ENCODE assay signal across 18 cellular contexts in genomic region chr21:39344848-39345247, GRCh38. TPM values are rescaled to one million over a fixed set of nuclear protein-coding genes. Genes with fewer than 3 reads are reported as not detected.
A peak's percentile ranks its signal among the peaks of the same experiment; 100 is the strongest.
DNase-seq lines count a peak whose midpoint lies in the region; ATAC-seq and TF ChIP-seq lines count a peak whose summit lies in the region.
"Had no signal": no experiment of that assay in that cellular context is flagged by ENCODE, and none has a peak within 500 bp of the region (broad histone marks: within the 10 kb centered on the region; RNA-seq: fewer than 3 reads in every experiment).

No MANE protein-coding gene starts in this region.

- peaks cover 81% of the 10 kb centered on the region for H3K36me3 ChIP-seq in OCI-LY7 (ENCODE audit: insufficient read depth, low read length)

- H3K27me3 Mint-ChIP-seq in activated T-cell treated with anti-CD3 and anti-CD28 coated beads, Interleukin-2, amount 50 U/mL, for 72 hours (ENCODE audit: low read depth): no peaks in the 10 kb centered on the region
- H3K27me3 Mint-ChIP-seq in endothelial cell (ENCODE audit: unreplicated experiment): peaks cover 10% of the 10 kb centered on the region

- H3K4me3 Mint-ChIP-seq in activated T-cell treated with anti-CD3 and anti-CD28 coated beads, Interleukin-2, amount 50 U/mL, for 72 hours: peak overlapping the region in 1 of 2 donors; percentile 80
- peak overlapping the region; percentile 53 for H3K4me3 Mint-ChIP-seq in endothelial cell (ENCODE audit: unreplicated experiment)
- no peak overlapping the region for H3K4me3 Mint-ChIP-seq in stimulated activated effector memory CD8-positive, alpha-beta T cell treated with anti-CD3 and anti-CD28 coated beads, Interleukin-12 subunit alpha, Interleukin-12 subunit beta, amount 100 ng/mL, for 72 hours
- H3K4me3 Mint-ChIP-seq: T-helper 1 cell treated with Interleukin-12 subunit alpha and Interleukin-12 subunit beta and Interleukin-4 antibody, amounts not matched to agents 30 μg/mL and 1 μg/mL, for 36 hours had no signal

- H3K36me3 Mint-ChIP-seq in activated T-cell treated with anti-CD3 and anti-CD28 coated beads, Interleukin-2, amount 50 U/mL, for 72 hours (ENCODE audit: insufficient read depth in 2 of 2): peaks cover 19 to 37% of the 10 kb centered on the region in 2 donors
- H3K36me3 Mint-ChIP-seq in endothelial cell (ENCODE audit: low read depth, unreplicated experiment): peaks cover 41% of the 10 kb centered on the region
- peaks cover 84% of the 10 kb centered on the region for H3K36me3 Mint-ChIP-seq in stimulated activated effector memory CD8-positive, alpha-beta T cell treated with anti-CD3 and anti-CD28 coated beads, Interleukin-12 subunit alpha, Interleukin-12 subunit beta, amount 100 ng/mL, for 72 hours

- no peak for DNase-seq in activated T-cell treated with anti-CD3 and anti-CD28 coated beads, Interleukin-2, amount 50 U/mL, for 72 hours
- no peak for DNase-seq in activated T-cell treated with anti-CD3 and anti-CD28 coated beads, Interleukin-2, amount 50 U/mL, for 48 hours
- no peak for DNase-seq in OCI-LY7 (ENCODE audit: low spot score)
- DNase-seq in endothelial cell (ENCODE audit: low spot score): no peak
- DNase-seq in stimulated activated effector memory CD8-positive, alpha-beta T cell treated with anti-CD3 and anti-CD28 coated beads, Interleukin-12 subunit alpha, Interleukin-12 subunit beta, amount 100 ng/mL, for 72 hours (ENCODE audit: low spot score in 2 of 2): no peak
- DNase-seq in stimulated activated CD4-positive, alpha-beta T cell treated with anti-CD3 and anti-CD28 coated beads, Interleukin-4, amount 100 ng/mL, for 4 hours: no peak
- no peak for DNase-seq in stimulated activated CD4-positive, alpha-beta T cell treated with anti-CD3 and anti-CD28 coated beads, Interleukin-12 subunit alpha, Interleukin-12 subunit beta, amount 100 ng/mL, for 4 hours
- no peak for DNase-seq in hepatic stellate cell (ENCODE audit: low spot score)
- DNase-seq: ACHN; activated CD4-positive, CD25-positive, alpha-beta regulatory T cell treated with anti-CD3 and anti-CD28 coated beads, Interleukin-2, amount 50 U/mL, for 72 hours; activated CD8-positive, alpha-beta memory T cell treated with anti-CD3 and anti-CD28 coated beads, Interleukin-2, amount 50 U/mL, for 48 hours; effector CD4-positive, alpha-beta T cell; NCI-H1694 treated with DMSO at 0.1 percent for 48 hours; stimulated activated naive CD4-positive, alpha-beta T cell had no signal

- no TSS peak for BruUV-seq in OCI-LY7 (replicated peaks; lab: Mats Ljungman, UMichigan)

- peak overlapping the region; percentile 92 for H3K4me2 ChIP-seq in OCI-LY7 (ENCODE audit: low read length)

- H3K9me3 Mint-ChIP-seq in activated T-cell treated with anti-CD3 and anti-CD28 coated beads, Interleukin-2, amount 50 U/mL, for 72 hours: no peaks in the 10 kb centered on the region
- H3K9me3 Mint-ChIP-seq in endothelial cell (ENCODE audit: unreplicated experiment): no peaks in the 10 kb centered on the region
- no peaks in the 10 kb centered on the region for H3K9me3 Mint-ChIP-seq in stimulated activated effector memory CD8-positive, alpha-beta T cell treated with anti-CD3 and anti-CD28 coated beads, Interleukin-12 subunit alpha, Interleukin-12 subunit beta, amount 100 ng/mL, for 72 hours
- H3K9me3 Mint-ChIP-seq: activated naive CD4-positive, alpha-beta T cell treated with anti-CD3 and anti-CD28 coated beads, Interleukin-2, amount 50 U/mL, for 72 hours; T-helper 1 cell treated with Interleukin-12 subunit alpha and Interleukin-12 subunit beta and Interleukin-4 antibody, amounts not matched to agents 30 μg/mL and 1 μg/mL, for 36 hours had no signal

- H3K9me3 ChIP-seq in OCI-LY7 (ENCODE audit: low read length): no peaks in the 10 kb centered on the region

- H3K9me2 ChIP-seq in OCI-LY7 (ENCODE audit: insufficient read depth, low read length): no peaks in the 10 kb centered on the region

- peak overlapping the region; percentile 95 for H3K27ac Mint-ChIP-seq in activated T-cell treated with anti-CD3 and anti-CD28 coated beads, Interleukin-2, amount 50 U/mL, for 72 hours
- H3K27ac Mint-ChIP-seq in endothelial cell (ENCODE audit: unreplicated experiment): no peak overlapping the region
- H3K27ac Mint-ChIP-seq in stimulated activated effector memory CD8-positive, alpha-beta T cell treated with anti-CD3 and anti-CD28 coated beads, Interleukin-12 subunit alpha, Interleukin-12 subunit beta, amount 100 ng/mL, for 72 hours: peak overlapping the region; percentile 48
- H3K27ac Mint-ChIP-seq: activated naive CD4-positive, alpha-beta T cell treated with anti-CD3 and anti-CD28 coated beads, Interleukin-2, amount 50 U/mL, for 72 hours; T-helper 1 cell treated with Interleukin-12 subunit alpha and Interleukin-12 subunit beta and Interleukin-4 antibody, amounts not matched to agents 30 μg/mL and 1 μg/mL, for 36 hours had no signal

- CTCF ChIA-PET in OCI-LY7 (lab: Charles Lee; ENCODE audit: unreplicated experiment): no interaction called here

- peak overlapping the region; percentile 90 for H3K4me3 ChIP-seq in OCI-LY7 (ENCODE audit: low read depth, low read length, poor library complexity, severe bottlenecking)

- no peak for ATAC-seq in activated T-cell treated with anti-CD3 and anti-CD28 coated beads, Interleukin-2, amount 50 U/mL, for 72 hours (replicated peaks in 1 of 2)
- ATAC-seq in stimulated activated effector memory CD8-positive, alpha-beta T cell treated with anti-CD3 and anti-CD28 coated beads, Interleukin-12 subunit alpha, Interleukin-12 subunit beta, amount 100 ng/mL, for 72 hours: no peak
- ATAC-seq: activated naive CD4-positive, alpha-beta T cell treated with anti-CD3 and anti-CD28 coated beads, Interleukin-2, amount 50 U/mL, for 72 hours; Right ventricle myocardium inferior had no signal

- POLR2A ChIA-PET in OCI-LY7 (lab: Charles Lee): interaction anchor here (0.7 to 1.6 kb wide), 5 partner anchors 9 to 36 kb away, joined by 3 to 15 read pairs (median 3); a partner anchor contains a TSS

- peaks cover 57% of the 10 kb centered on the region for H3K79me2 ChIP-seq in OCI-LY7 (ENCODE audit: insufficient read depth, low read depth, low read length)

- H2AFZ ChIP-seq in OCI-LY7 (ENCODE audit: low read length): no peak overlapping the region

- peaks cover 26% of the 10 kb centered on the region for H3K4me1 ChIP-seq in OCI-LY7 (ENCODE audit: insufficient read depth, low read length, poor library complexity, severe bottlenecking)

- intact Hi-C loops in OCI-LY7 (cut with micrococcal nuclease; ENCODE audit: unreplicated experiment): no loop called here

- peaks cover 35% of the 10 kb centered on the region for H4K20me1 ChIP-seq in OCI-LY7 (ENCODE audit: insufficient read depth, low read length)

- TF ChIP-seq CTCF in OCI-LY7 (conservative IDR thresholded peaks at IDR 0.05; ENCODE audit: low read length) (no peak), endothelial cell (IDR thresholded peaks at IDR 0.05; ENCODE audit: unreplicated experiment) (no peak)

- H3K27ac ChIP-seq in OCI-LY7 (ENCODE audit: low read depth, low read length, poor library complexity, severe bottlenecking): no peak overlapping the region
- H3K27ac ChIP-seq: cardiac muscle cell had no signal

- H3K4me1 Mint-ChIP-seq in activated T-cell treated with anti-CD3 and anti-CD28 coated beads, Interleukin-2, amount 50 U/mL, for 72 hours (ENCODE audit: low read depth): peaks cover 31% of the 10 kb centered on the region
- H3K4me1 Mint-ChIP-seq in endothelial cell (ENCODE audit: unreplicated experiment): peaks cover 26% of the 10 kb centered on the region
- H3K4me1 Mint-ChIP-seq in stimulated activated effector memory CD8-positive, alpha-beta T cell treated with anti-CD3 and anti-CD28 coated beads, Interleukin-12 subunit alpha, Interleukin-12 subunit beta, amount 100 ng/mL, for 72 hours: peaks cover 29% of the 10 kb centered on the region

RNA-seq across cellular contexts. Expression of gene HMGN1, which starts 4.0 kb away (rescaled TPM):
- total RNA-seq in activated T-cell treated with anti-CD3 and anti-CD28 coated beads, Interleukin-2, amount 50 U/mL, for 72 hours: 100 to 1,000 TPM; 353 to 399 TPM
- 264 and 349 TPM in 2 replicates for total RNA-seq in OCI-LY7 (2014; rRNA removed; shearing (Covaris generic))
- total RNA-seq in OCI-LY7 (2022) (492 and 532 TPM in 2 replicates), endothelial cell (ENCODE audit: unreplicated experiment) (409 TPM)

RNA-seq across cellular contexts. Expression of gene BRWD1, which starts 31.4 kb away (rescaled TPM):
- total RNA-seq in activated T-cell treated with anti-CD3 and anti-CD28 coated beads, Interleukin-2, amount 50 U/mL, for 72 hours: 10 to 100 TPM; 44.8 to 45.2 TPM
- total RNA-seq in OCI-LY7 (2014; rRNA removed; shearing (Covaris generic)): 39.1 and 53.2 TPM in 2 replicates
- total RNA-seq in OCI-LY7 (2022): 61.7 and 68.6 TPM in 2 replicates
- total RNA-seq in endothelial cell (ENCODE audit: unreplicated experiment): 43.8 TPM
